Comparison of ENCODE assay signal across 1 cellular context in genomic region chr5:135320718-135321484, GRCh38.
TF ChIP-seq lines count a peak whose summit lies in the region.

No MANE protein-coding gene starts in this region.

TF ChIP-seq in IMR-90, 13 proteins besides CTCF, POLR2A, EP300 and RAD21 (continued from another document):
- TF ChIP-seq ELK1 (IDR thresholded peaks at IDR 0.05; ENCODE audit: borderline replicate concordance, low read depth, low read length) (no peak), FOS (IDR thresholded peaks at IDR 0.05; ENCODE audit: low read depth, low read length) (no peak), CEBPB (IDR thresholded peaks at IDR 0.05; ENCODE audit: low read depth, low read length) (no peak), MAFK (IDR thresholded peaks at IDR 0.05; ENCODE audit: low read depth, low read length) (no peak), RFX5 (IDR thresholded peaks at IDR 0.05; ENCODE audit: low read depth, low read length) (no peak)
